8 cellular contexts compared by ENCODE assay signal in genomic region chr17:7294614-7295153, GRCh38. TPM values are rescaled to one million over a fixed set of nuclear protein-coding genes. Genes with fewer than 3 reads are reported as not detected.
A peak's percentile ranks its signal among the peaks of the same experiment; 100 is the strongest.
DNase-seq lines count a peak whose midpoint lies in the region; ATAC-seq and TF ChIP-seq lines count a peak whose summit lies in the region.

Gene YBX2 (minus strand): TSS chr17:7294639. CDS start chr17:7294500, 139 bp downstream.

- H3K9me2 ChIP-seq in PC-3 (replicated peaks; ENCODE audit: low read length), result no peaks in the 10 kb centered on the region

- intact Hi-C loops in PC-3 (cut with micrococcal nuclease) (no loop called here), Right ventricle myocardium superior (cut with DNase I) (no loop called here)

- no TSS peak for BruUV-seq in PC-3 (replicated peaks; lab: Mats Ljungman, UMichigan)

- ATAC-seq in PC-3 (peak; percentile 37), Right ventricle myocardium superior (ENCODE audit: poor library complexity) (peak; percentile 18), HG03565 (IDR thresholded peaks at IDR 0.05; ENCODE audit: unreplicated experiment) (no peak), GM21717 (IDR thresholded peaks at IDR 0.05; ENCODE audit: unreplicated experiment) (no peak)

- H3K36me3 ChIP-seq in PC-3 (ENCODE audit: low read depth, low read length), result no peaks in the 10 kb centered on the region

- no peak within 1 kb of the TSS for H3K9ac ChIP-seq in PC-3 (ENCODE audit: low read length)

- no peaks in the 10 kb centered on the region for H3K27me3 ChIP-seq in PC-3 (ENCODE audit: low read length)

- CTCF ChIA-PET in PC-3 (lab: Charles Lee), result no interaction called here

- H3K4me2 ChIP-seq in PC-3 (ENCODE audit: low read length), result peak within 1 kb of the TSS; percentile 82

- peaks cover 7% of the 10 kb centered on the region; the same call in 1 of the 2 replicates for H3K4me1 ChIP-seq in PC-3 (ENCODE audit: insufficient read depth, low read length)

- no peaks in the 10 kb centered on the region for H3K79me2 ChIP-seq in PC-3 (ENCODE audit: low read length)

- POLR2A ChIA-PET in PC-3 (lab: Charles Lee; ENCODE audit: unreplicated experiment), result no interaction called here

- H3F3A ChIP-seq in PC-3 (ENCODE audit: low read length, unreplicated experiment), result no peaks in the 10 kb centered on the region

- H3K9me3 ChIP-seq in PC-3 (ENCODE audit: low read length), result no peaks in the 10 kb centered on the region

- DNase-seq in COLO668 (lab: John Stamatoyannopoulos, UW; ENCODE audit: unreplicated experiment) (peak; percentile 90), HPDE6-E6E7 (ENCODE audit: extremely low spot score) (peak; percentile 98), PC-3 (peak; percentile 49), Right ventricle myocardium superior (peak; percentile 78), retina (peak; percentile 46)
- DNase-seq in activated effector memory CD4-positive, alpha-beta T cell treated with Interleukin-2 at 50 U/mL for 16 hours, result peak; percentile 55

- H4K20me1 ChIP-seq in PC-3 (ENCODE audit: low read length), result no peaks in the 10 kb centered on the region

- no peak within 1 kb of the TSS for H3K27ac ChIP-seq in PC-3 (ENCODE audit: low read length)

- H3K4me3 ChIP-seq in PC-3 (ENCODE audit: low read length), result peak within 1 kb of the TSS; percentile 62

- TF ChIP-seq CTCF in PC-3 (conservative IDR thresholded peaks at IDR 0.05; ENCODE audit: low read depth, low read length), result no peak

- H2AFZ ChIP-seq in PC-3 (ENCODE audit: low read length), result peak within 1 kb of the TSS; percentile 87

RNA-seq across cellular contexts. Expression of gene YBX2, which starts in this region (rescaled TPM):
- total RNA-seq in PC-3 (2014; rRNA removed) (1.1 and 1.4 TPM in 2 replicates), Right ventricle myocardium superior (0.75 TPM)

Comparison
In these comparisons a context has a peak if more than half of its experiments do, and no peak if none do; other contexts are left out.
1. Peak in DNase-seq and ATAC-seq in Right ventricle myocardium superior; RNA of the gene not detected or under 1 TPM.
2. DNase-seq: peak in every context shown above with its lines; median percentile 98 in HPDE6-E6E7; 90 in COLO668; 78 in Right ventricle myocardium superior; 55 in activated effector memory CD4-positive, alpha-beta T cell treated with Interleukin-2 at 50 U/mL for 16 hours; 49 in PC-3; 46 in retina.